Comparison of ENCODE assay signal across 8 cellular contexts in genomic region chr3:20104167-20104661, GRCh38.
A peak's percentile ranks its signal among the peaks of the same experiment; 100 is the strongest.
DNase-seq lines count a peak whose midpoint lies in the region; ATAC-seq and TF ChIP-seq lines count a peak whose summit lies in the region.

No MANE protein-coding gene starts in this region.

- ATAC-seq in HG02763 (IDR thresholded peaks at IDR 0.05; ENCODE audit: unreplicated experiment) = peak; percentile 49

- H3K27me3 Mint-ChIP-seq in T-helper 1 cell treated with Interleukin-12 subunit alpha and Interleukin-12 subunit beta and Interleukin-4 antibody, amounts not matched to agents 30 μg/mL and 1 μg/mL, for 36 hours (ENCODE audit: low read depth) = no peaks in the 10 kb centered on the region
- H3K27me3 Mint-ChIP-seq in MCF 10A (ENCODE audit: insufficient read depth, unreplicated experiment) (no peaks in the 10 kb centered on the region), HFFc6 (ENCODE audit: insufficient read depth) (no peaks in the 10 kb centered on the region)

- H3K9me3 Mint-ChIP-seq in T-helper 1 cell treated with Interleukin-12 subunit alpha and Interleukin-12 subunit beta and Interleukin-4 antibody, amounts not matched to agents 30 μg/mL and 1 μg/mL, for 36 hours = no peaks in the 10 kb centered on the region
- H3K9me3 Mint-ChIP-seq in MCF 10A (ENCODE audit: unreplicated experiment) (no peaks in the 10 kb centered on the region), HFFc6 (no peaks in the 10 kb centered on the region)

- TF ChIP-seq CTCF in GM12865 (IDR thresholded peaks at IDR 0.05; ENCODE audit: insufficient read depth, low read depth, low read length, missing control alignments) (no peak), choroid plexus epithelial cell (conservative IDR thresholded peaks at IDR 0.05; ENCODE audit: low read depth, low read length) (no peak), MCF 10A (IDR thresholded peaks at IDR 0.05; ENCODE audit: unreplicated experiment) (no peak), HFFc6 (IDR thresholded peaks at IDR 0.05) (no peak), left ventricle myocardium inferior (IDR thresholded peaks at IDR 0.05; ENCODE audit: borderline replicate concordance) (no peak)

- intact Hi-C loops in MCF 10A (cut with micrococcal nuclease) (no loop called here), left ventricle myocardium inferior (cut with micrococcal nuclease) (no loop called here)

- H3K4me3 ChIP-seq in GM12865 (ENCODE audit: low read depth, low read length) (no peak overlapping the region), choroid plexus epithelial cell (ENCODE audit: low read depth, low read length) (no peak overlapping the region), left ventricle myocardium inferior (no peak overlapping the region)

- H3K27ac Mint-ChIP-seq in T-helper 1 cell treated with Interleukin-12 subunit alpha and Interleukin-12 subunit beta and Interleukin-4 antibody, amounts not matched to agents 30 μg/mL and 1 μg/mL, for 36 hours = peak overlapping the region; percentile 90
- H3K27ac Mint-ChIP-seq in MCF 10A (ENCODE audit: low read depth, unreplicated experiment) (no peak overlapping the region), HFFc6 (no peak overlapping the region)

- POLR2A ChIA-PET in MCF 10A (lab: Yijun Ruan, JAX) = interaction anchor here (0.8 kb wide), 1 partner anchor 10 kb away, joined by 3 read pairs; no protein-coding TSS in a partner anchor

- H3K4me1 ChIP-seq in left ventricle myocardium inferior = peaks cover 4% of the 10 kb centered on the region

- no TSS peak for BruUV-seq in MCF 10A (replicated peaks; lab: Mats Ljungman, UMichigan)

- peaks cover 63% of the 10 kb centered on the region for H3K4me1 Mint-ChIP-seq in T-helper 1 cell treated with Interleukin-12 subunit alpha and Interleukin-12 subunit beta and Interleukin-4 antibody, amounts not matched to agents 30 μg/mL and 1 μg/mL, for 36 hours (ENCODE audit: low read depth)
- H3K4me1 Mint-ChIP-seq in MCF 10A (ENCODE audit: insufficient read depth, unreplicated experiment) = no peaks in the 10 kb centered on the region
- H3K4me1 Mint-ChIP-seq in HFFc6 (ENCODE audit: low read depth) = no peaks in the 10 kb centered on the region

- H3K4me3 Mint-ChIP-seq in T-helper 1 cell treated with Interleukin-12 subunit alpha and Interleukin-12 subunit beta and Interleukin-4 antibody, amounts not matched to agents 30 μg/mL and 1 μg/mL, for 36 hours = peak overlapping the region; percentile 57
- no peak overlapping the region for H3K4me3 Mint-ChIP-seq in MCF 10A (ENCODE audit: unreplicated experiment)
- H3K4me3 Mint-ChIP-seq in HFFc6 = no peak overlapping the region

- H3K36me3 ChIP-seq in left ventricle myocardium inferior = peaks cover under 1% of the 10 kb centered on the region

- H3K9me3 ChIP-seq in left ventricle myocardium inferior (replicated peaks) = no peaks in the 10 kb centered on the region

- DNase-seq in GM12865 (ENCODE audit: low read depth) = peak; percentile 16
- peak; percentile 22 for DNase-seq in choroid plexus epithelial cell (ENCODE audit: low read depth)
- DNase-seq in DMS153 treated with DMSO at 0.1 percent for 48 hours (lab: John Stamatoyannopoulos, UW; ENCODE audit: unreplicated experiment) = no peak
- no peak for DNase-seq in MCF 10A (ENCODE audit: unreplicated experiment)
- DNase-seq in HFFc6 = no peak
- DNase-seq in left ventricle myocardium inferior = no peak

- CTCF ChIA-PET in MCF 10A (lab: Yijun Ruan, JAX) = interaction anchor here (0.6 to 0.7 kb wide), 2 partner anchors 1133 to 1904 kb away, joined by 3 read pairs; no protein-coding TSS in a partner anchor

- H3K27ac ChIP-seq in left ventricle myocardium inferior (replicated peaks) = no peak overlapping the region

- peaks cover 32% of the 10 kb centered on the region for H3K36me3 Mint-ChIP-seq in T-helper 1 cell treated with Interleukin-12 subunit alpha and Interleukin-12 subunit beta and Interleukin-4 antibody, amounts not matched to agents 30 μg/mL and 1 μg/mL, for 36 hours (ENCODE audit: low read depth)
- H3K36me3 Mint-ChIP-seq in MCF 10A (ENCODE audit: insufficient read depth, unreplicated experiment) = no peaks in the 10 kb centered on the region
- H3K36me3 Mint-ChIP-seq in HFFc6 (ENCODE audit: low read depth) = no peaks in the 10 kb centered on the region

- no peaks in the 10 kb centered on the region for H3K27me3 ChIP-seq in left ventricle myocardium inferior (ENCODE audit: low read depth)

Comparison
In these comparisons a context has a peak if more than half of its experiments do, and no peak if none do; other contexts are left out.
1. DNase-seq: peak in GM12865 (single experiment) and choroid plexus epithelial cell (single experiment); none in DMS153 treated with DMSO at 0.1 percent for 48 hours (single experiment), MCF 10A (single experiment), HFFc6 (single experiment) and left ventricle myocardium inferior (single experiment).